Comparison of ENCODE assay signal across 11 cellular contexts in the genomic region with DNA sequence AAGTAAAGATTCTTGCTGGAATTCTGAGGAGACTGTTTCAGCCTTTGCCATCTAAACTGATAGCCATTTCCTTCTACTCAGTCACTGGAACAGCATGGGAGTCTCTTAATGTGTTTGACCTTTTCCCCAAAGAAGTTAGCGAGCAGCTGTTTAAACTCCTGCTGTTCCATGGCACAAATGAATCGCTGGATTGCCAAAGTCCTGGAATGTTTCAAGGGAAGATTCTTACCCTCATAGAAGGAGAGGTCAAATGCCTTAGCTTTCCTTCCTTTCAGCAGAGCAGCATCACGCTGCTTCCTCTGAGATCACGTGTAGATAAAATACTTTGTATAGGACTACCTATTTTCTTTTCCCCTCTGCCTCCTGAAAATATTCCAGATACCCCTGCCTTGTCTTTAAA. TPM values are rescaled to one million over a fixed set of nuclear protein-coding genes. Genes with fewer than 3 reads are reported as not detected.
DNase-seq lines count a peak whose midpoint lies in the region; ATAC-seq, FAIRE-seq and TF ChIP-seq lines count a peak whose summit lies in the region.
"Had no signal": no experiment of that assay in that cellular context is flagged by ENCODE, and none has a peak within 500 bp of the region (broad histone marks: within the 10 kb centered on the region; RNA-seq: fewer than 3 reads in every experiment).

No MANE protein-coding gene starts in this region.

- TF ChIP-seq CTCF in coronary artery (IDR thresholded peaks at IDR 0.05) = no peak

- peak; percentile 50 for ATAC-seq in left lobe of liver
- ATAC-seq in GM21717 (IDR thresholded peaks at IDR 0.05; ENCODE audit: unreplicated experiment) = no peak

- no peak for DNase-seq in coronary artery (ENCODE audit: low spot score)
- DNase-seq in left lobe of liver (ENCODE audit: low spot score) = no peak
- peak; percentile 38 for DNase-seq in stromal cell of bone marrow (ENCODE audit: low read depth)
- no peak for DNase-seq in inferior parietal cortex (ENCODE audit: extremely low spot score)
- no peak for DNase-seq in GM12892 (ENCODE audit: insufficient read length)
- no peak for DNase-seq in activated naive CD4-positive, alpha-beta T cell treated with Interleukin-2 at 50 U/mL for 16 hours
- DNase-seq: activated T-cell treated with anti-CD3 and anti-CD28 coated beads, Interleukin-2, amount 50 U/mL, for 48 hours; Peyer's patch had no signal

- H3K4me3 ChIP-seq in HUES48 (ENCODE audit: low read depth, low read length) (no peak overlapping the region), coronary artery (peak overlapping the region; percentile 6)
- H3K4me3 ChIP-seq: Peyer's patch had no signal

- H3K4me1 ChIP-seq in HUES48 (ENCODE audit: control insufficient read depth, insufficient read depth, low read length) = no peaks in the 10 kb centered on the region
- H3K4me1 ChIP-seq: Peyer's patch had no signal

- H3K9ac ChIP-seq in HUES48 (ENCODE audit: low read depth, low read length) = no peak overlapping the region

- H3K27me3 ChIP-seq in HUES48 (ENCODE audit: control insufficient read depth, insufficient read depth, low read length) = no peaks in the 10 kb centered on the region
- H3K27me3 ChIP-seq: Peyer's patch had no signal

- no peaks in the 10 kb centered on the region for H3K9me3 ChIP-seq in HUES48 (ENCODE audit: control insufficient read depth, insufficient read depth, low read length)
- H3K9me3 ChIP-seq: Peyer's patch had no signal

- FAIRE-seq in GM12892 (lab: Jason Lieb, UNC) = no peak
- FAIRE-seq: GM18507 had no signal

- TF ChIP-seq POLR2A in GM12892 (IDR thresholded peaks at IDR 0.05; ENCODE audit: low read depth, low read length) = no peak

- H3K27ac ChIP-seq in HUES48 (ENCODE audit: low read depth, low read length) (peak overlapping the region; percentile 85), coronary artery (peak overlapping the region in 1 of 2 donors; percentile 63)

- H3K36me3 ChIP-seq in HUES48 (ENCODE audit: control insufficient read depth, insufficient read depth, low read length) = peaks cover 59% of the 10 kb centered on the region

RNA-seq across cellular contexts. Expression of gene NR2C1, which starts 10.5 kb away (rescaled TPM):
- total RNA-seq in left lobe of liver = 21.5 TPM
- polyA plus RNA-seq in GM12892 (2012; ENCODE audit: missing spikeins) = 19.7 TPM
